Comparison of ENCODE assay signal across 23 cellular contexts in genomic region chr9:133587466-133587865, GRCh38. TPM values are rescaled to one million over a fixed set of nuclear protein-coding genes. Genes with fewer than 3 reads are reported as not detected.
DNase-seq lines count a peak whose midpoint lies in the region; ATAC-seq, FAIRE-seq and TF ChIP-seq lines count a peak whose summit lies in the region.
"Had no signal": no experiment of that assay in that cellular context is flagged by ENCODE, and none has a peak within 500 bp of the region (broad histone marks: within the 10 kb centered on the region; RNA-seq: fewer than 3 reads in every experiment).

No MANE protein-coding gene starts in this region.

- H3K9me3 ChIP-seq in right atrium auricular region (no peaks in the 10 kb centered on the region), kidney (ENCODE audit: control insufficient read depth in 1 of 2, low read length in 2 of 2) (no peaks in the 10 kb centered on the region)
- peaks cover 6 to 11% (median 9%) of the 10 kb centered on the region in 11 experiments; a peak in 18 of 22 replicates for H3K9me3 ChIP-seq in BLaER1 treated with 17β-estradiol and CSF1 and Interleukin-3, amounts not matched to agents 10 nM and 100 nM (replicated peaks in 1 of 11)

- TF ChIP-seq CTCF in right atrium auricular region (IDR thresholded peaks at IDR 0.05): no peak
- no peak for TF ChIP-seq CTCF in kidney (IDR thresholded peaks at IDR 0.05; ENCODE audit: borderline replicate concordance, extremely low read depth, insufficient read depth)

- H3K4me1 ChIP-seq in right atrium auricular region (peaks cover 0 to 31% of the 10 kb centered on the region in 2 donors), kidney (ENCODE audit: control insufficient read depth in 1 of 2, insufficient read depth in 1 of 2, low read depth in 1 of 2, low read length in 2 of 2) (peaks cover 0 to 3% of the 10 kb centered on the region in 2 donors)
- peaks cover 40 to 85% (median 75%) of the 10 kb centered on the region in 10 experiments for H3K4me1 ChIP-seq in BLaER1 treated with 17β-estradiol and CSF1 and Interleukin-3, amounts not matched to agents 10 nM and 100 nM

- FAIRE-seq in kidney (lab: Jason Lieb, UNC): no peak
- FAIRE-seq: D721Med, G401.6, GM12891, GM19239, H54 had no signal

- H3K9ac ChIP-seq in BLaER1 treated with 17β-estradiol and CSF1 and Interleukin-3, amounts not matched to agents 10 nM and 100 nM: peak overlapping the region in 4 of 11 experiments; percentile 81 to 93 (median 88); a peak in 3 of 22 replicates
- H3K9ac ChIP-seq in kidney (ENCODE audit: low read length in 2 of 2): no peak overlapping the region
- H3K9ac ChIP-seq: GM23248 had no signal

- peak overlapping the region in 7 of 11 experiments; percentile 88 to 99 (median 98); a peak in 14 of 22 replicates for H3K4me2 ChIP-seq in BLaER1 treated with 17β-estradiol and CSF1 and Interleukin-3, amounts not matched to agents 10 nM and 100 nM

- H3K4me3 ChIP-seq in right atrium auricular region (no peak overlapping the region), kidney (ENCODE audit: low read length in 2 of 2) (no peak overlapping the region)
- no peak overlapping the region for H3K4me3 ChIP-seq in BLaER1 treated with 17β-estradiol and CSF1 and Interleukin-3, amounts not matched to agents 10 nM and 100 nM
- H3K4me3 ChIP-seq: GM23248 had no signal

- H3K36me3 ChIP-seq in right atrium auricular region: no peaks in the 10 kb centered on the region
- H3K36me3 ChIP-seq in BLaER1 treated with 17β-estradiol and CSF1 and Interleukin-3, amounts not matched to agents 10 nM and 100 nM: no peaks in the 10 kb centered on the region
- H3K36me3 ChIP-seq in kidney (ENCODE audit: control insufficient read depth in 1 of 2, insufficient read depth in 2 of 2, low read length in 2 of 2): no peaks in the 10 kb centered on the region

- H3K27me3 ChIP-seq in right atrium auricular region: peaks cover 0 to 8% of the 10 kb centered on the region in 2 donors
- H3K27me3 ChIP-seq in BLaER1 treated with 17β-estradiol and CSF1 and Interleukin-3, amounts not matched to agents 10 nM and 100 nM: peaks cover 0 to 44% (median 0%) of the 10 kb centered on the region in 11 experiments; a peak in 8 of 22 replicates

- intact Hi-C loops in Right ventricle myocardium superior (cut with DNase I) (no loop called here), kidney (cut with DNase I) (no loop called here), head of caudate nucleus (cut with DNase I) (no loop called here)

- H4K20me1 ChIP-seq in BLaER1 treated with 17β-estradiol and CSF1 and Interleukin-3, amounts not matched to agents 10 nM and 100 nM: peaks cover 0 to 61% (median 0%) of the 10 kb centered on the region in 11 experiments; a peak in 3 of 22 replicates

- DNase-seq in Right ventricle myocardium superior: peak; percentile 41
- no peak for DNase-seq in right atrium auricular region (ENCODE audit: low spot score)
- peak; percentile 64 for DNase-seq in kidney
- DNase-seq in head of caudate nucleus: no peak
- no peak for DNase-seq in COLO829 (ENCODE audit: low spot score)
- DNase-seq: 8988T; C1 segment of cervical spinal cord; Caco-2; CD4-positive, CD25-positive, alpha-beta regulatory T cell; CD8-positive, alpha-beta memory T cell; GM23248; HCEC 1CT had no signal

- H3K27ac ChIP-seq in right atrium auricular region (no peak overlapping the region), kidney (ENCODE audit: low read depth in 2 of 2, low read length in 2 of 2) (no peak overlapping the region)
- H3K27ac ChIP-seq in BLaER1 treated with 17β-estradiol and CSF1 and Interleukin-3, amounts not matched to agents 10 nM and 100 nM: peak overlapping the region in 6 of 11 experiments; percentile 9 to 99 (median 93); a peak in 8 of 22 replicates
- H3K27ac ChIP-seq: GM23248, HL-60 had no signal

- no peak for ATAC-seq in Right ventricle myocardium superior (ENCODE audit: poor library complexity)
- ATAC-seq in GM21515 (IDR thresholded peaks at IDR 0.05; ENCODE audit: unreplicated experiment): no peak

RNA-seq across cellular contexts. Expression of gene FAM163B, which starts 21.7 kb away (rescaled TPM):
- total RNA-seq in Right ventricle myocardium superior (not detected), right atrium auricular region (1 to 10 TPM in 1 of 2 donors, not detected in 1; 1.7 TPM), kidney (0.54 TPM)
- not detected for polyA plus RNA-seq in kidney (ENCODE audit: insufficient read depth, low read depth, low replicate concordance)
- total RNA-seq: A673; Caco-2; CD4-positive, CD25-positive, alpha-beta regulatory T cell; CD8-positive, alpha-beta memory T cell; GM23248; HT1080 had no signal
- polyA plus RNA-seq: AG04450; CD4-positive, CD25-positive, alpha-beta regulatory T cell; CD8-positive, alpha-beta memory T cell; GM23248 had no signal

RNA-seq across cellular contexts. Expression of gene DBH, which starts 48.7 kb away (rescaled TPM):
- total RNA-seq in Right ventricle myocardium superior: not detected
- total RNA-seq in right atrium auricular region: not detected
- not detected for total RNA-seq in kidney
- polyA plus RNA-seq in kidney (ENCODE audit: insufficient read depth, low read depth, low replicate concordance): 0.39 TPM
- total RNA-seq: A673; Caco-2; CD8-positive, alpha-beta memory T cell; GM23248; HT1080 had no signal
- polyA plus RNA-seq: AG04450; CD4-positive, CD25-positive, alpha-beta regulatory T cell; CD8-positive, alpha-beta memory T cell; GM23248 had no signal

RNA-seq across cellular contexts. Expression of gene ADAMTSL2, which starts 53.0 kb away (rescaled TPM):
- total RNA-seq in Right ventricle myocardium superior (8.1 TPM), right atrium auricular region (10 to 100 TPM in 1 of 2 donors, 1 to 10 TPM in 1; 4.9 to 27.7 TPM), kidney (32.1 TPM)
- polyA plus RNA-seq in kidney (ENCODE audit: insufficient read depth, low read depth, low replicate concordance): 20.0 TPM
- total RNA-seq: CD4-positive, CD25-positive, alpha-beta regulatory T cell; CD8-positive, alpha-beta memory T cell; HT1080 had no signal
- polyA plus RNA-seq: AG04450; CD4-positive, CD25-positive, alpha-beta regulatory T cell; CD8-positive, alpha-beta memory T cell; GM23248 had no signal

Comparison
In these comparisons a context has a peak if more than half of its experiments do, and no peak if none do; other contexts are left out.
1. DNase-seq: peak in Right ventricle myocardium superior (single experiment) and kidney (single experiment); none in right atrium auricular region (single experiment), head of caudate nucleus (0 of 42) and COLO829 (single experiment).
2. H3K27ac ChIP-seq: peak in BLaER1 treated with 17β-estradiol and CSF1 and Interleukin-3, amounts not matched to agents 10 nM and 100 nM (6 of 11); none in right atrium auricular region (0 of 2) and kidney (0 of 2).